Comparison of ENCODE assay signal across 8 cellular contexts in the genomic region with DNA sequence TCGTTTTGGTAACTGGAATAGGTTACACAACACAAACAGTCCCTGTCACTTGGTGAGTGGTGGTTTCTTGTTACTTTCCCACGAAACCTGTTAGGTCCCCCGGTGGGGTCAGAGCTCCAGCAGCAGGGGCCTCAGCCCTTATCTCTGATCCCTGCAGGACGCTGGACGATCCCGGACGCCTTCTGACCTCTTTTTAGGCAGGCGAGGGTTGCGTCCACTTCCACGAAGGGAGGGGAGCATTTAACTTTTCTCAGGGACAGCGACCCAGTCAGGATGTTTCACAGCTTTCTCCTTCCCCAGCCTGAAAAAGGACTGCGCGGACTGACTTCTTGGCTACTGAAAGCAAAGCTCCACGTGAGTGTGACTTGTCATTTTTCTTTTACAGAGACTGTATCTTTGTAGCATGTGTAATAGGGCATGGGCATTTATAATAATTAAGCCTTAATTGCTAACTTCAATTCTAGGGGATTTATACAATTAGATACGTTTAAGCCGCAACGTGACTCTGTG. TPM values are rescaled to one million over a fixed set of nuclear protein-coding genes. Genes with fewer than 3 reads are reported as not detected.
DNase-seq lines count a peak whose midpoint lies in the region; ATAC-seq, FAIRE-seq and TF ChIP-seq lines count a peak whose summit lies in the region.

No MANE protein-coding gene starts in this region.

- no peak for TF ChIP-seq RAD21 in GM12878 (IDR thresholded peaks at IDR 0.05; ENCODE audit: insufficient read depth, low read depth, low read length)

- H3K27me3 ChIP-seq in Karpas-422 (ENCODE audit: low read length) (no peaks in the 10 kb centered on the region), GM12878 (replicated peaks in 1 of 2; ENCODE audit: control insufficient read depth in 2 of 2, insufficient read depth in 2 of 2, low read length in 1 of 2) (no peaks in the 10 kb centered on the region), kidney epithelial cell (ENCODE audit: control insufficient read depth, insufficient read depth, low read length) (no peaks in the 10 kb centered on the region)

- H3K36me3 Mint-ChIP-seq in stimulated activated naive CD8-positive, alpha-beta T cell treated with anti-CD3 and anti-CD28 coated beads, Interleukin-15, Interleukin-2, amounts not matched to agents 100 ng/mL and 50 ng/mL, for 24 hours (ENCODE audit: low read depth) = peaks cover 29% of the 10 kb centered on the region

- CTCF ChIA-PET in GM12878 (lab: Yijun Ruan, JAX) = interaction anchor here (0.8 kb wide), 1 partner anchor 48 kb away, joined by 3 read pairs; the partner anchor contains the start of gene ZNF224

- peak overlapping the region; percentile 69 for H3K9ac ChIP-seq in Karpas-422 (ENCODE audit: low read length)
- peak overlapping the region; percentile 73 for H3K9ac ChIP-seq in GM12878 (ENCODE audit: control insufficient read depth, insufficient read depth, low read length)

- no peak for TF ChIP-seq POLR2A in GM12878 (IDR thresholded peaks at IDR 0.05; ENCODE audit: low read depth, low read length)

- peak overlapping the region; percentile 71 for H3K4me3 ChIP-seq in Karpas-422 (ENCODE audit: low read length)
- H3K4me3 ChIP-seq in GM12878 = peak overlapping the region; percentile 83
- peak overlapping the region; percentile 75 for H3K4me3 ChIP-seq in kidney epithelial cell (ENCODE audit: low read depth, low read length)

- TF ChIP-seq CTCF in GM12878 (IDR thresholded peaks at IDR 0.05 in 2 of 3, conservative IDR thresholded peaks at IDR 0.05 in 1 of 3; ENCODE audit: control insufficient read depth in 2 of 3, extremely low read depth in 1 of 3, insufficient read depth in 1 of 3, low read depth in 3 of 3, low read length in 3 of 3) (no peak), kidney epithelial cell (IDR thresholded peaks at IDR 0.05; ENCODE audit: insufficient read depth, low read length, poor library complexity, severe bottlenecking) (no peak)

- H4K20me1 ChIP-seq in Karpas-422 (ENCODE audit: insufficient read depth, low read depth, low read length) (no peaks in the 10 kb centered on the region), GM12878 (ENCODE audit: control insufficient read depth, insufficient read depth) (no peaks in the 10 kb centered on the region)

- peaks cover 26% of the 10 kb centered on the region for H3K4me1 Mint-ChIP-seq in stimulated activated naive CD8-positive, alpha-beta T cell treated with anti-CD3 and anti-CD28 coated beads, Interleukin-15, Interleukin-2, amounts not matched to agents 100 ng/mL and 50 ng/mL, for 24 hours (ENCODE audit: low read depth)

- DNase-seq in GM04503 (ENCODE audit: low read depth) (peak; percentile 14), Karpas-422 (no peak), GM12878 (ENCODE audit: low read depth, low spot score) (no peak), kidney epithelial cell (ENCODE audit: low read depth) (no peak), posterior vena cava (ENCODE audit: low spot score) (no peak), globus pallidus (ENCODE audit: low spot score) (no peak), NCI-H1694 treated with DMSO at 0.1 percent for 48 hours (lab: John Stamatoyannopoulos, UW) (no peak)

- no peak for TF ChIP-seq EP300 in GM12878 (IDR thresholded peaks at IDR 0.05; ENCODE audit: borderline replicate concordance in 1 of 2, control insufficient read depth in 1 of 2, low read depth in 2 of 2, low read length in 2 of 2)

- no peaks in the 10 kb centered on the region for H3K9me3 ChIP-seq in Karpas-422 (ENCODE audit: low read length)
- no peaks in the 10 kb centered on the region; the same call in 2 of the 3 replicates for H3K9me3 ChIP-seq in GM12878 (replicated peaks; ENCODE audit: control insufficient read depth, insufficient read depth, low read length)

- no peaks in the 10 kb centered on the region for H3K9me2 ChIP-seq in Karpas-422 (replicated peaks; ENCODE audit: insufficient read depth, low read length)

- H3K9me3 Mint-ChIP-seq in stimulated activated naive CD8-positive, alpha-beta T cell treated with anti-CD3 and anti-CD28 coated beads, Interleukin-15, Interleukin-2, amounts not matched to agents 100 ng/mL and 50 ng/mL, for 24 hours = peaks cover 16% of the 10 kb centered on the region

- FAIRE-seq in GM12878 (lab: Jason Lieb, UNC) = no peak

- no peaks in the 10 kb centered on the region; the same call in 1 of the 2 replicates for H3K79me2 ChIP-seq in Karpas-422 (ENCODE audit: low read length)
- peaks cover 10% of the 10 kb centered on the region for H3K79me2 ChIP-seq in GM12878 (ENCODE audit: control insufficient read depth, insufficient read depth, low read length)

- H3K36me3 ChIP-seq in Karpas-422 (ENCODE audit: insufficient read depth, low read length) = no peaks in the 10 kb centered on the region; the same call in 1 of the 2 replicates
- peaks cover 0 to 7% of the 10 kb centered on the region in 2 experiments; a peak in 1 of 4 replicates for H3K36me3 ChIP-seq in GM12878 (ENCODE audit: control insufficient read depth in 2 of 2, insufficient read depth in 2 of 2, low read length in 1 of 2)
- H3K36me3 ChIP-seq in kidney epithelial cell (ENCODE audit: control insufficient read depth, insufficient read depth, low read length) = no peaks in the 10 kb centered on the region

- WGBS in GM12878 (ENCODE audit: insufficient coverage, insufficient replicate concordance, low lambda C conversion rate, missing lambda C conversion rate) = 47% methylated on average over 17 of the region's 17 CpGs

- in situ Hi-C loops in GM12878 (cut with MboI) = no loop called here

- SMC1A ChIA-PET in GM12878 (lab: Charles Lee; ENCODE audit: uncharacterized antibody, unreplicated experiment) = interaction anchor here (0.8 to 1.3 kb wide), 4 partner anchors 24 to 65 kb away, joined by 3 to 7 read pairs (median 3); no protein-coding TSS in a partner anchor

- H3K4me2 ChIP-seq in Karpas-422 (ENCODE audit: low read depth, low read length, poor library complexity, severe bottlenecking) (peak overlapping the region; percentile 56), GM12878 (ENCODE audit: control insufficient read depth, insufficient read depth) (peak overlapping the region; percentile 96)

- H3K27ac ChIP-seq in Karpas-422 (ENCODE audit: low read length) = no peak overlapping the region
- H3K27ac ChIP-seq in GM12878 (ENCODE audit: control insufficient read depth, insufficient read depth) = peak overlapping the region; percentile 81

- no TSS peak for BruUV-seq in GM12878 (replicated peaks; lab: Mats Ljungman, UMichigan)

- H3K4me3 Mint-ChIP-seq in stimulated activated naive CD8-positive, alpha-beta T cell treated with anti-CD3 and anti-CD28 coated beads, Interleukin-15, Interleukin-2, amounts not matched to agents 100 ng/mL and 50 ng/mL, for 24 hours = peak overlapping the region; percentile 92

- H3K4me1 ChIP-seq in Karpas-422 (ENCODE audit: low read length) (peaks cover 6% of the 10 kb centered on the region; the same call in 1 of the 2 replicates), GM12878 (ENCODE audit: control insufficient read depth, insufficient read depth, low read length) (no peaks in the 10 kb centered on the region)

- RAD21 ChIA-PET in GM12878 (lab: Charles Lee; ENCODE audit: unreplicated experiment) = interaction anchor here (0.5 to 1.3 kb wide), 3 partner anchors 23 to 47 kb away, joined by 3 to 4 read pairs (median 3); partner anchors contain the start of gene ZNF226

- H2AFZ ChIP-seq in Karpas-422 (ENCODE audit: low read length) (peak overlapping the region; percentile 96; the same call in 1 of the 2 replicates), GM12878 (ENCODE audit: control insufficient read depth, low read depth, low read length) (peak overlapping the region; percentile 97)

- no peaks in the 10 kb centered on the region for H3K27me3 Mint-ChIP-seq in stimulated activated naive CD8-positive, alpha-beta T cell treated with anti-CD3 and anti-CD28 coated beads, Interleukin-15, Interleukin-2, amounts not matched to agents 100 ng/mL and 50 ng/mL, for 24 hours

- intact Hi-C loops in GM12878 (cut with micrococcal nuclease; ENCODE audit: unreplicated experiment) (no loop called here), posterior vena cava (cut with DNase I) (no loop called here)

- H3K27ac Mint-ChIP-seq in stimulated activated naive CD8-positive, alpha-beta T cell treated with anti-CD3 and anti-CD28 coated beads, Interleukin-15, Interleukin-2, amounts not matched to agents 100 ng/mL and 50 ng/mL, for 24 hours = peak overlapping the region; percentile 94

- peak; percentile 35 for ATAC-seq in GM12878

- POLR2A ChIA-PET in GM12878 (lab: Charles Lee) = interaction anchor here (0.5 to 1.8 kb wide), 4 partner anchors 23 to 995 kb away, joined by 3 to 4 read pairs (median 4); partner anchors contain the start of gene ZNF226

RNA-seq across cellular contexts. Expression of gene ZNF234, which starts 0.7 kb away (rescaled TPM):
- total RNA-seq in Karpas-422 (2014; rRNA removed; shearing (Covaris generic); ENCODE audit: low replicate concordance) = 2.0 and 3.0 TPM in 2 replicates
- 57.3 and 59.4 TPM in 2 replicates for total RNA-seq in GM12878 (2013; cell fraction: nucleolus; rRNA removed)
- total RNA-seq in GM12878 (2014; rRNA removed) (6.3 and 6.8 TPM in 2 replicates), GM12878 (2014; rRNA removed; fragmentation: Illumina TruSeq; extraction: Trizol) (8.1 and 8.9 TPM in 2 replicates), GM12878 (2021) (8.1 and 9.3 TPM in 2 replicates), kidney epithelial cell (4.7 and 5.7 TPM in 2 replicates), posterior vena cava (10 to 100 TPM in 1 of 2 donors, 1 to 10 TPM in 1; 9.4 to 10.0 TPM)
- 3.9 TPM for polyA plus RNA-seq in GM12878 (2011; ENCODE audit: low read depth)
- polyA plus RNA-seq in GM12878 (2011; rRNA removed) (10.5 and 15.3 TPM in 2 replicates), GM12878 (2014; fragmentation: Illumina TruSeq; extraction: Trizol) (5.3 and 6.0 TPM in 2 replicates), GM12878 (2014; fragmentation: Nextera tagmentation; extraction: Ambion mirVana) (1 to 10 TPM; 2.7 to 2.8 TPM), GM12878 (2014; rRNA removed) (4.2 and 5.1 TPM in 2 replicates), GM12878 (2016; fragmentation: Nextera tagmentation; extraction: Ambion mirVana) (1 to 10 TPM; 4.7 TPM)
- polyA plus RNA-seq in GM12878 (2011; cell fraction: cytosol; rRNA removed) = 4.8 and 5.6 TPM in 2 replicates
- 18.8 and 22.0 TPM in 2 replicates for polyA plus RNA-seq in GM12878 (2011; cell fraction: nucleus; rRNA removed)
- 4.5 and 5.4 TPM in 2 replicates for polyA plus RNA-seq in GM12878 (2012)
- 19.1 and 22.3 TPM in 2 replicates for polyA minus RNA-seq in GM12878 (2011; rRNA and poly(A)+ RNA removed)
- 5.3 and 7.7 TPM in 2 replicates for polyA minus RNA-seq in GM12878 (2011; cell fraction: cytosol; rRNA and poly(A)+ RNA removed)
- polyA minus RNA-seq in GM12878 (2011; cell fraction: nucleus; rRNA and poly(A)+ RNA removed) = 26.1 and 34.7 TPM in 2 replicates

RNA-seq across cellular contexts. Expression of gene ZNF226, which starts 22.8 kb away (rescaled TPM):
- 10.7 and 26.6 TPM in 2 replicates for total RNA-seq in Karpas-422 (2014; rRNA removed; shearing (Covaris generic); ENCODE audit: low replicate concordance)
- total RNA-seq in GM12878 (2013; cell fraction: nucleolus; rRNA removed) = 87.1 and 92.8 TPM in 2 replicates
- 13.7 and 16.5 TPM in 2 replicates for total RNA-seq in GM12878 (2014; rRNA removed)
- 17.8 and 20.3 TPM in 2 replicates for total RNA-seq in GM12878 (2014; rRNA removed; fragmentation: Illumina TruSeq; extraction: Trizol)
- 17.2 and 18.5 TPM in 2 replicates for total RNA-seq in GM12878 (2021)
- 16.2 TPM for polyA plus RNA-seq in GM12878 (2011; ENCODE audit: low read depth)
- 35.1 and 45.0 TPM in 2 replicates for polyA plus RNA-seq in GM12878 (2011; rRNA removed)
- 11.6 and 12.6 TPM in 2 replicates for polyA plus RNA-seq in GM12878 (2011; cell fraction: cytosol; rRNA removed)
- polyA plus RNA-seq in GM12878 (2011; cell fraction: nucleus; rRNA removed) = 36.0 and 47.8 TPM in 2 replicates
- polyA plus RNA-seq in GM12878 (2012) = 17.9 and 23.6 TPM in 2 replicates
- polyA plus RNA-seq in GM12878 (2014; fragmentation: Illumina TruSeq; extraction: Trizol) = 18.2 and 21.5 TPM in 2 replicates
- 10 to 100 TPM; 35.1 to 35.3 TPM for polyA plus RNA-seq in GM12878 (2014; fragmentation: Nextera tagmentation; extraction: Ambion mirVana)
- polyA plus RNA-seq in GM12878 (2014; rRNA removed) = 11.7 and 17.3 TPM in 2 replicates
- 10 to 100 TPM; 18.1 to 19.9 TPM for polyA plus RNA-seq in GM12878 (2016; fragmentation: Nextera tagmentation; extraction: Ambion mirVana)
- polyA minus RNA-seq in GM12878 (2011; rRNA and poly(A)+ RNA removed) = 23.8 and 24.7 TPM in 2 replicates
- polyA minus RNA-seq in GM12878 (2011; cell fraction: cytosol; rRNA and poly(A)+ RNA removed) = 5.2 and 9.9 TPM in 2 replicates
- 14.5 and 21.0 TPM in 2 replicates for polyA minus RNA-seq in GM12878 (2011; cell fraction: nucleus; rRNA and poly(A)+ RNA removed)
- total RNA-seq in kidney epithelial cell = 11.2 and 26.8 TPM in 2 replicates
- 10 to 100 TPM; 15.8 to 19.8 TPM for total RNA-seq in posterior vena cava

RNA-seq across cellular contexts. Expression of gene ZNF225, which starts 28.9 kb away (rescaled TPM):
- total RNA-seq in Karpas-422 (2014; rRNA removed; shearing (Covaris generic); ENCODE audit: low replicate concordance) = 5.1 and 5.2 TPM in 2 replicates
- total RNA-seq in GM12878 (2013; cell fraction: nucleolus; rRNA removed) = 22.5 and 22.8 TPM in 2 replicates
- 2.0 and 2.9 TPM in 2 replicates for total RNA-seq in GM12878 (2014; rRNA removed)
- 4.4 and 5.0 TPM in 2 replicates for total RNA-seq in GM12878 (2014; rRNA removed; fragmentation: Illumina TruSeq; extraction: Trizol)
- 3.8 and 4.3 TPM in 2 replicates for total RNA-seq in GM12878 (2021)
- polyA plus RNA-seq in GM12878 (2011; ENCODE audit: low read depth) = 1.1 TPM
- polyA plus RNA-seq in GM12878 (2011; rRNA removed) = 3.8 and 6.4 TPM in 2 replicates
- 1.7 TPM in 2 replicates for polyA plus RNA-seq in GM12878 (2011; cell fraction: cytosol; rRNA removed)
- polyA plus RNA-seq in GM12878 (2011; cell fraction: nucleus; rRNA removed) = 3.5 and 5.4 TPM in 2 replicates
- 1.4 and 2.5 TPM in 2 replicates for polyA plus RNA-seq in GM12878 (2012)
- polyA plus RNA-seq in GM12878 (2014; fragmentation: Illumina TruSeq; extraction: Trizol) = 2.8 and 3.4 TPM in 2 replicates
- polyA plus RNA-seq in GM12878 (2014; fragmentation: Nextera tagmentation; extraction: Ambion mirVana) = 1 to 10 TPM; 1.3 to 1.4 TPM
- 2.4 and 2.8 TPM in 2 replicates for polyA plus RNA-seq in GM12878 (2014; rRNA removed)
- polyA plus RNA-seq in GM12878 (2016; fragmentation: Nextera tagmentation; extraction: Ambion mirVana) = 1 to 10 TPM; 1.9 to 3.4 TPM
- 5.5 and 7.8 TPM in 2 replicates for polyA minus RNA-seq in GM12878 (2011; rRNA and poly(A)+ RNA removed)
- 2.3 and 2.9 TPM in 2 replicates for polyA minus RNA-seq in GM12878 (2011; cell fraction: cytosol; rRNA and poly(A)+ RNA removed)
- polyA minus RNA-seq in GM12878 (2011; cell fraction: nucleus; rRNA and poly(A)+ RNA removed) = 3.9 and 6.4 TPM in 2 replicates
- 1.9 and 2.2 TPM in 2 replicates for total RNA-seq in kidney epithelial cell
- 1 to 10 TPM; 3.5 to 6.0 TPM for total RNA-seq in posterior vena cava

RNA-seq across cellular contexts. Expression of gene ZNF224, which starts 47.9 kb away (rescaled TPM):
- 25.3 and 56.1 TPM in 2 replicates for total RNA-seq in Karpas-422 (2014; rRNA removed; shearing (Covaris generic); ENCODE audit: low replicate concordance)
- 125 and 128 TPM in 2 replicates for total RNA-seq in GM12878 (2013; cell fraction: nucleolus; rRNA removed)
- total RNA-seq in GM12878 (2014; rRNA removed) (17.2 and 21.7 TPM in 2 replicates), GM12878 (2014; rRNA removed; fragmentation: Illumina TruSeq; extraction: Trizol) (20.1 and 20.7 TPM in 2 replicates), GM12878 (2021) (14.2 and 15.3 TPM in 2 replicates), kidney epithelial cell (7.3 and 8.2 TPM in 2 replicates), posterior vena cava (10 to 100 TPM; 16.4 to 21.0 TPM)
- polyA plus RNA-seq in GM12878 (2011; ENCODE audit: low read depth) = 14.8 TPM
- polyA plus RNA-seq in GM12878 (2011; rRNA removed) (39.4 and 53.6 TPM in 2 replicates), GM12878 (2014; fragmentation: Illumina TruSeq; extraction: Trizol) (18.0 and 25.7 TPM in 2 replicates), GM12878 (2014; fragmentation: Nextera tagmentation; extraction: Ambion mirVana) (1 to 10 TPM; 6.8 to 7.8 TPM), GM12878 (2014; rRNA removed) (17.0 and 20.1 TPM in 2 replicates), GM12878 (2016; fragmentation: Nextera tagmentation; extraction: Ambion mirVana) (10 to 100 TPM; 12.4 to 17.2 TPM)
- 19.1 TPM in 2 replicates for polyA plus RNA-seq in GM12878 (2011; cell fraction: cytosol; rRNA removed)
- polyA plus RNA-seq in GM12878 (2011; cell fraction: nucleus; rRNA removed) = 39.9 and 42.2 TPM in 2 replicates
- 17.5 and 20.5 TPM in 2 replicates for polyA plus RNA-seq in GM12878 (2012)
- 34.6 and 39.4 TPM in 2 replicates for polyA minus RNA-seq in GM12878 (2011; rRNA and poly(A)+ RNA removed)
- 11.6 and 15.8 TPM in 2 replicates for polyA minus RNA-seq in GM12878 (2011; cell fraction: cytosol; rRNA and poly(A)+ RNA removed)
- polyA minus RNA-seq in GM12878 (2011; cell fraction: nucleus; rRNA and poly(A)+ RNA removed) = 32.8 and 51.7 TPM in 2 replicates
